14 cellular contexts compared by ENCODE assay signal in the genomic region with DNA sequence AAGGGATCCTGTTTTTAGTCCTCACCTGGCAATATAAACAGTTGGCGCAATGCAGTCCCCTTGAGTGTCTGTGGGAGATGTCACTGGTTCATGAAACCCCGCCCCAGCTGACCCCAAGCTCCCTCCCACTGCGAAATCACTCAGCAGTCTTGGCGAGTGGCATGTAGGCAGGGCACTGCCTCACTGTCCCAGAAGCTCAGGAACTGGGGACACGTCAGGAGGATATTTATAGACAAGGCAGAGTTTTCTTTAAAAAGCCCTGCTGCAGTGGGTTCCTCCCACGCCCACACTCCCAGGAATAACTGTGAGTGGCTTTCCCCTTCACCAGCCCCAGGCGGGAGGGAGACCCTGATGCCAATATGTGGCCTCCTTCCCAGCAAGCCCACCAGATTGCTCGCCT. TPM values are rescaled to one million over a fixed set of nuclear protein-coding genes. Genes with fewer than 3 reads are reported as not detected.
"Had no signal": no experiment of that assay in that cellular context is flagged by ENCODE, and none has a peak within 500 bp of the region (broad histone marks: within the 10 kb centered on the region; RNA-seq: fewer than 3 reads in every experiment).

No MANE protein-coding gene starts in this region.

- ATAC-seq: activated T-cell treated with anti-CD3 and anti-CD28 coated beads, Interleukin-2, amount 50 U/mL, for 72 hours; foreskin keratinocyte; stimulated activated naive B cell treated with anti-CD40 and anti-IgM and Interleukin-4, amounts not matched to agents 10 μg/mL and 1 μg/mL and 100 μg/mL, for 72 hours had no signal

- DNase-seq: activated CD4-positive, alpha-beta T cell treated with anti-CD3 and anti-CD28 coated beads, Interleukin-2, amount 10 ng/mL, durations not matched to agents 7 days and 5 days; activated CD4-positive, CD25-positive, alpha-beta regulatory T cell; activated CD8-positive, alpha-beta memory T cell treated with anti-CD3 and anti-CD28 coated beads, Interleukin-2, amount 50 U/mL, for 48 hours; activated gamma-delta T cell; activated T-cell treated with anti-CD3 and anti-CD28 coated beads, Interleukin-2, amount 50 U/mL, for 72 hours; effector memory CD4-positive, alpha-beta T cell; foreskin keratinocyte; islet precursor cell; mesendoderm; ovary; stimulated activated CD4-positive, alpha-beta T cell treated with anti-CD3 and anti-CD28 coated beads, Interleukin-15, amount 100 ng/mL, for 24 hours; stimulated activated CD4-positive, alpha-beta T cell treated with anti-CD3 and anti-CD28 coated beads, Interleukin-4, amount 100 ng/mL, for 1 hour; stimulated activated naive B cell treated with anti-CD40 and anti-IgM and Interleukin-4, amounts not matched to agents 10 μg/mL and 1 μg/mL and 100 μg/mL, for 72 hours; transverse colon had no signal

RNA-seq across cellular contexts. Expression of a gene that starts 44.3 kb away (rescaled TPM):
- total RNA-seq: activated CD4-positive, alpha-beta T cell treated with anti-CD3 and anti-CD28 coated beads, Interleukin-2, amount 10 ng/mL, durations not matched to agents 7 days and 5 days; activated T-cell treated with anti-CD3 and anti-CD28 coated beads, Interleukin-2, amount 50 U/mL, for 72 hours had no signal
